In genomic region chr2:101047075-101047766, GRCh38 we compare ENCODE assay signal across 10 cellular contexts. TPM values are rescaled to one million over a fixed set of nuclear protein-coding genes. Genes with fewer than 3 reads are reported as not detected.
DNase-seq lines count a peak whose midpoint lies in the region; ATAC-seq, FAIRE-seq and TF ChIP-seq lines count a peak whose summit lies in the region.
"Had no signal": no experiment of that assay in that cellular context is flagged by ENCODE, and none has a peak within 500 bp of the region (broad histone marks: within the 10 kb centered on the region; RNA-seq: fewer than 3 reads in every experiment).

No MANE protein-coding gene starts in this region.

- TF ChIP-seq EP300 in H1 (IDR thresholded peaks at IDR 0.05; ENCODE audit: borderline replicate concordance in 1 of 2, low read depth in 2 of 2, low read length in 2 of 2): no peak

- no peak overlapping the region for H3K4ac ChIP-seq in H1 (replicated peaks; ENCODE audit: insufficient read length, low read depth, low read length)

- no peaks in the 10 kb centered on the region for H3K23me2 ChIP-seq in H1 (ENCODE audit: low read depth, low read length)

- CTCF ChIA-PET in Calu3 (lab: Charles Lee) (interaction anchor here (0.8 to 1.4 kb wide), 2 partner anchors 18 to 94 kb away, joined by 3 read pairs; no protein-coding TSS in a partner anchor), H1 (lab: Charles Lee; ENCODE audit: partially characterized antibody) (interaction anchor here (0.7 to 5.0 kb wide), 4 partner anchors 10 to 141 kb away, joined by 3 to 31 read pairs (median 4); no protein-coding TSS in a partner anchor)

- H3K79me2 ChIP-seq in H1 (ENCODE audit: control insufficient read depth in 1 of 2, insufficient read depth in 2 of 2, low read length in 2 of 2): no peaks in the 10 kb centered on the region

- H3K9me3 ChIP-seq in H1 (ENCODE audit: insufficient read depth in 2 of 2, low read depth in 1 of 2, low read length in 1 of 2): no peaks in the 10 kb centered on the region

- no peak overlapping the region for H4K5ac ChIP-seq in H1 (ENCODE audit: insufficient read length, low read depth, low read length)

- H3K9me3 Mint-ChIP-seq in Calu3 (ENCODE audit: low read depth, unreplicated experiment) (no peaks in the 10 kb centered on the region), memory B cell (no peaks in the 10 kb centered on the region), chondrocyte (ENCODE audit: low read depth) (no peaks in the 10 kb centered on the region)

- DNase-seq in Calu3 (peak; percentile 67), NCI-H226 (peak; percentile 72), H1 (ENCODE audit: low read depth in 1 of 2, low spot score in 2 of 2) (no peak), memory B cell (ENCODE audit: low spot score in 2 of 2) (no peak), HuH-7.5 (ENCODE audit: low spot score) (no peak), chondrocyte (ENCODE audit: low spot score) (no peak), epidermal melanocyte (ENCODE audit: insufficient read length, low spot score) (no peak)
- DNase-seq in activated effector memory CD4-positive, alpha-beta T cell treated with Interleukin-2 at 50 U/mL for 16 hours: no peak
- DNase-seq: NCI-H1105 had no signal

- no peak overlapping the region for H2BK12ac ChIP-seq in H1 (ENCODE audit: low read depth, low read length)

- no peak overlapping the region for H3K4me3 Mint-ChIP-seq in Calu3 (ENCODE audit: low read depth, unreplicated experiment)
- no peak overlapping the region for H3K4me3 Mint-ChIP-seq in memory B cell
- no peak overlapping the region for H3K4me3 Mint-ChIP-seq in chondrocyte (ENCODE audit: unreplicated experiment)

- no peak for FAIRE-seq in H1 (lab: Jason Lieb, UNC)

- TF ChIP-seq CTCF in Calu3 (IDR thresholded peaks at IDR 0.05; ENCODE audit: unreplicated experiment) (no peak), H1 (IDR thresholded peaks at IDR 0.05; ENCODE audit: control extremely low read depth in 1 of 3, insufficient read depth in 1 of 3, low read depth in 1 of 3, low read length in 3 of 3) (no peak), chondrocyte (IDR thresholded peaks at IDR 0.05) (no peak)

- H4K91ac ChIP-seq in H1 (replicated peaks; ENCODE audit: insufficient read length, low read length): no peak overlapping the region

- H2BK15ac ChIP-seq in H1 (ENCODE audit: low read length): no peak overlapping the region

- no peak overlapping the region for H2AFZ ChIP-seq in H1 (ENCODE audit: low read length)

- POLR2A ChIA-PET in H1 (lab: Charles Lee; ENCODE audit: partially characterized antibody): interaction anchor here (0.9 to 2.2 kb wide), 2 partner anchors 39 to 45 kb away, joined by 3 to 11 read pairs; partner anchors contain the start of gene RPL31

- H3K27ac Mint-ChIP-seq in Calu3 (ENCODE audit: unreplicated experiment): no peak overlapping the region
- H3K27ac Mint-ChIP-seq in memory B cell: peak overlapping the region; percentile 60
- no peak overlapping the region for H3K27ac Mint-ChIP-seq in chondrocyte (ENCODE audit: unreplicated experiment)

- no peak overlapping the region for H3K14ac ChIP-seq in H1 (ENCODE audit: insufficient read length)

- ATAC-seq in memory B cell (ENCODE audit: low read depth): no peak

- no peak overlapping the region for H3K27ac ChIP-seq in H1 (ENCODE audit: low read depth, low read length)
- H3K27ac ChIP-seq: C4-2B had no signal

- no peak for TF ChIP-seq POLR2A in H1 (IDR thresholded peaks at IDR 0.05; ENCODE audit: control extremely low read depth in 1 of 2, low read depth in 2 of 2, low read length in 2 of 2)

- no peak overlapping the region for H2BK120ac ChIP-seq in H1 (replicated peaks; ENCODE audit: low read depth, low read length)

- no peak overlapping the region; the same call in 1 of the 2 replicates for H2BK5ac ChIP-seq in H1 (ENCODE audit: low read depth, low read length)

- H3K4me2 ChIP-seq in H1 (ENCODE audit: insufficient read depth in 1 of 2, low read depth in 2 of 2, low read length in 2 of 2): no peak overlapping the region

- no peak overlapping the region for H3K4me3 ChIP-seq in H1 (ENCODE audit: extremely low read depth in 1 of 4, insufficient read depth in 2 of 4, low read depth in 3 of 4, low read length in 4 of 4)

- H2BK20ac ChIP-seq in H1 (ENCODE audit: low read length): no peak overlapping the region

- H3K36me3 Mint-ChIP-seq in Calu3 (ENCODE audit: insufficient read depth, unreplicated experiment): peaks cover 14% of the 10 kb centered on the region
- H3K36me3 Mint-ChIP-seq in memory B cell: peaks cover 5% of the 10 kb centered on the region
- peaks cover 5% of the 10 kb centered on the region for H3K36me3 Mint-ChIP-seq in chondrocyte (ENCODE audit: low read depth)

- peaks cover 0 to 7% (median 1%) of the 10 kb centered on the region in 4 experiments; a peak in 4 of 7 replicates for H3K4me1 ChIP-seq in H1 (replicated peaks in 1 of 4; ENCODE audit: control insufficient read depth in 3 of 4, insufficient read depth in 4 of 4, low read length in 3 of 4)

- H2AK5ac ChIP-seq in H1 (ENCODE audit: low read depth, low read length): no peak overlapping the region

- no TSS peak for BruUV-seq in Calu3 (replicated peaks; lab: Mats Ljungman, UMichigan)

- H3K27me3 Mint-ChIP-seq in Calu3 (ENCODE audit: unreplicated experiment) (no peaks in the 10 kb centered on the region), memory B cell (no peaks in the 10 kb centered on the region), chondrocyte (ENCODE audit: low read depth) (no peaks in the 10 kb centered on the region)

- H3K18ac ChIP-seq in H1 (ENCODE audit: extremely low read depth, low read length): no peak overlapping the region

- H3K27me3 ChIP-seq in H1 (replicated peaks in 1 of 4; ENCODE audit: control insufficient read depth in 3 of 4, extremely low read depth in 1 of 4, insufficient read depth in 3 of 4, low read length in 3 of 4): no peaks in the 10 kb centered on the region

- H3K9ac ChIP-seq in H1 (replicated peaks in 1 of 4; ENCODE audit: extremely low read depth in 1 of 4, low read depth in 3 of 4, low read length in 3 of 4): no peak overlapping the region

- no peaks in the 10 kb centered on the region for H4K20me1 ChIP-seq in H1 (replicated peaks in 1 of 2; ENCODE audit: control insufficient read depth in 1 of 2, insufficient read depth in 2 of 2, low read length in 2 of 2)

- 85% methylated on average over 12 of the region's 12 CpGs; no CpG with 5 or more reads in 1 of the 2 experiments for WGBS in H1 (ENCODE audit: extremely low coverage in 1 of 2, insufficient coverage in 1 of 2, insufficient read length in 1 of 2, insufficient replicate concordance in 2 of 2, low coverage in 1 of 2, low lambda C conversion rate in 2 of 2, missing lambda C conversion rate in 1 of 2), 2 experiments

- intact Hi-C loops in Calu3 (cut with micrococcal nuclease; ENCODE audit: unreplicated experiment): loop anchor here (1.0 kb wide), 1 partner anchor 78 kb away; no protein-coding TSS in a partner anchor

- no peaks in the 10 kb centered on the region for H3K79me1 ChIP-seq in H1 (ENCODE audit: low read depth, low read length)

- peak overlapping the region; percentile 41; the same call in 1 of the 2 replicates for H4K8ac ChIP-seq in H1 (ENCODE audit: extremely low read depth, insufficient read depth, low read length)

- no peak overlapping the region for H3K56ac ChIP-seq in H1 (replicated peaks; ENCODE audit: insufficient read length, low read depth, low read length)

- peaks cover 14% of the 10 kb centered on the region for H3K4me1 Mint-ChIP-seq in Calu3 (ENCODE audit: low read depth, unreplicated experiment)
- peaks cover 7% of the 10 kb centered on the region for H3K4me1 Mint-ChIP-seq in memory B cell
- peaks cover 5% of the 10 kb centered on the region for H3K4me1 Mint-ChIP-seq in chondrocyte (ENCODE audit: low read depth)

- no peak for TF ChIP-seq RAD21 in H1 (IDR thresholded peaks at IDR 0.05 in 1 of 2, conservative IDR thresholded peaks at IDR 0.05 in 1 of 2; ENCODE audit: low read depth in 2 of 2, low read length in 2 of 2)

- H3K36me3 ChIP-seq in H1 (ENCODE audit: control insufficient read depth in 2 of 4, insufficient read depth in 4 of 4, low read length in 3 of 4): peaks cover 0 to 8% (median 3%) of the 10 kb centered on the region in 4 experiments; a peak in 3 of 8 replicates

- no peak overlapping the region for H3K23ac ChIP-seq in H1 (ENCODE audit: insufficient read length)

TF ChIP-seq in H1, 55 proteins besides CTCF, POLR2A, EP300 and RAD21 (continues in another document):
- TF ChIP-seq SP4 (IDR thresholded peaks at IDR 0.05; ENCODE audit: low read length) (no peak), POU5F1 (IDR thresholded peaks at IDR 0.05; ENCODE audit: low read depth, low read length) (no peak), SUZ12 (IDR thresholded peaks at IDR 0.05; ENCODE audit: low read length) (no peak)

RNA-seq across cellular contexts. Expression of gene RPL31, which starts 45.1 kb away (rescaled TPM):
- total RNA-seq in Calu3 (2022) (1,080 and 1,158 TPM in 2 replicates), chondrocyte (951 to 1,014 TPM (median 979 TPM) in 3 replicates)
- total RNA-seq in H1 (2021; fragmentation: NEBNext Ultra II Directional; extraction: Animal tissue kit (Norgen Biotek cat#: 25700)): 1,722 and 1,734 TPM in 2 replicates
- polyA plus RNA-seq in H1 (2011; rRNA removed): 904 and 1,463 TPM in 2 replicates
- 2,318 TPM for polyA plus RNA-seq in H1 (2011; cell fraction: cytosol; rRNA removed)
- polyA plus RNA-seq in H1 (2011; cell fraction: nucleus; rRNA removed): 864 TPM
- polyA plus RNA-seq in H1 (2012, experiment 1 of 2): 5,645 to 7,519 TPM (median 6,011 TPM) in 4 replicates
- 6,720 TPM for polyA plus RNA-seq in H1 (2012, experiment 2 of 2)
- 1,743 TPM for polyA plus RNA-seq in H1 (2013, experiment 1 of 2)
- polyA plus RNA-seq in H1 (2013, experiment 2 of 2): 1,678 TPM
- 289 and 451 TPM in 2 replicates for polyA minus RNA-seq in H1 (2011; rRNA and poly(A)+ RNA removed)
- polyA minus RNA-seq in H1 (2011; cell fraction: cytosol; rRNA and poly(A)+ RNA removed): 359 TPM
- 406 TPM for polyA minus RNA-seq in H1 (2011; cell fraction: nucleus; rRNA and poly(A)+ RNA removed)

Comparison
In these comparisons a context has a peak if more than half of its experiments do, and no peak if none do; other contexts are left out.
1. DNase-seq: peak in Calu3 (single experiment) and NCI-H226 (single experiment); none in H1 (0 of 2), memory B cell (0 of 2), HuH-7.5 (single experiment), chondrocyte (single experiment), activated effector memory CD4-positive, alpha-beta T cell treated with Interleukin-2 at 50 U/mL for 16 hours (single experiment) and epidermal melanocyte (single experiment).